In genomic region chr17:22512057-22512456, GRCh38 we compare ENCODE assay signal across 3 cellular contexts.
"Had no signal": no experiment of that assay in that cellular context is flagged by ENCODE, and none has a peak within 500 bp of the region (broad histone marks: within the 10 kb centered on the region; RNA-seq: fewer than 3 reads in every experiment).

No MANE protein-coding gene starts in this region.

- H3K4me3 ChIP-seq: GM12878 had no signal

- DNase-seq: GDM1, GF-D8 had no signal

- ATAC-seq: GM12878 had no signal
